ENCODE assay signal across 19 cellular contexts in the genomic region with DNA sequence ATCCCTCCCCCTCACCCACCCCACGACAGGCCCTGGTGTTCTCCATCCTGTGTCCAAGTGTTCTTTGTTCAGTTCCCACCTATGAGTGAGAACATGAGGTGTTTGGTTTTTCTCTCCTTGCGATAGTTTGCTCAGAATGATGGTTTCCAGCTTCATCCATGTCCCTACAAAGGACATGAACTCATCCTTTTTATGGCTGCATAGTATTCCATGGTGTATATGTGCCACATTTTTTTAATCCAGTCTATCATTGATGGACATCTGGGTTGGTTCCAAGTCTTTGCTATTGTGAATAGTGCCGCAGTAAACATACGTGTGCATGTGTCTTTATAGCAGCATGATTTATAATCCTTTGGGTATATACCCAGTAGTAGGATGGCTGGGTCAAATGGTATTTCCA. TPM values are rescaled to one million over a fixed set of nuclear protein-coding genes. Genes with fewer than 3 reads are reported as not detected.
"Had no signal": no experiment of that assay in that cellular context is flagged by ENCODE, and none has a peak within 500 bp of the region (broad histone marks: within the 10 kb centered on the region; RNA-seq: fewer than 3 reads in every experiment).

No MANE protein-coding gene starts in this region.

RNA-seq across cellular contexts. Expression of a gene that starts 16.2 kb away (rescaled TPM):
- total RNA-seq: activated naive CD4-positive, alpha-beta T cell treated with anti-CD3 and anti-CD28 coated beads for 36 hours; activated naive CD4-positive, alpha-beta T cell treated with anti-CD3 and anti-CD28 coated beads, Interleukin-2, amount 50 U/mL, for 72 hours; activated naive CD8-positive, alpha-beta T cell treated with anti-CD3 and anti-CD28 coated beads for 36 hours; activated naive CD8-positive, alpha-beta T cell treated with anti-CD3 and anti-CD28 coated beads, Interleukin-2, amount 10 ng/mL, durations not matched to agents 7 days and 5 days; activated T-cell treated with anti-CD3 and anti-CD28 coated beads, Interleukin-2, amount 50 U/mL, for 72 hours; activated T-helper 1 cell treated with anti-CD3 and anti-CD28 coated beads, Interleukin-12 subunit alpha, Interleukin-12 subunit beta, Interleukin-2, Interleukin-4 antibody, amounts not matched to agents 30 ng/mL and 10 ng/mL and 1 ng/mL, durations not matched to agents 14 hours and 24 hours and 36 hours; activated T-helper 17 cell treated with anti-CD3 and anti-CD28 coated beads, Interleukin-2, amount 50 U/mL, for 72 hours; activated T-helper 2 cell treated with anti-CD3 and anti-CD28 coated beads, Interferon-gamma antibody, Interleukin-2, Interleukin-4, amounts not matched to agents 10 μg/mL and 5 μg/mL and 100 μg/mL, durations not matched to agents 14 hours and 24 hours and 36 hours; astrocyte; cardiac muscle cell had no signal

RNA-seq across cellular contexts. Expression of a gene that starts 26.1 kb away (rescaled TPM):
- total RNA-seq: activated naive CD8-positive, alpha-beta T cell treated with anti-CD3 and anti-CD28 coated beads for 36 hours; activated naive CD8-positive, alpha-beta T cell treated with anti-CD3 and anti-CD28 coated beads, Interleukin-2, amount 10 ng/mL, durations not matched to agents 7 days and 5 days; activated T-cell treated with anti-CD3 and anti-CD28 coated beads, Interleukin-2, amount 50 U/mL, for 72 hours; activated T-helper 17 cell treated with anti-CD3 and anti-CD28 coated beads, Interleukin-2, amount 50 U/mL, for 72 hours; activated T-helper 2 cell treated with anti-CD3 and anti-CD28 coated beads, Interferon-gamma antibody, Interleukin-2, Interleukin-4, amounts not matched to agents 10 μg/mL and 5 μg/mL and 100 μg/mL, durations not matched to agents 14 hours and 24 hours and 36 hours had no signal

RNA-seq across cellular contexts. Expression of a gene that starts 27.1 kb away (rescaled TPM):
- total RNA-seq: activated naive CD4-positive, alpha-beta T cell treated with anti-CD3 and anti-CD28 coated beads for 36 hours; activated naive CD4-positive, alpha-beta T cell treated with anti-CD3 and anti-CD28 coated beads, Interleukin-2, amount 50 U/mL, for 72 hours; activated naive CD8-positive, alpha-beta T cell treated with anti-CD3 and anti-CD28 coated beads for 36 hours; activated naive CD8-positive, alpha-beta T cell treated with anti-CD3 and anti-CD28 coated beads, Interleukin-2, amount 10 ng/mL, durations not matched to agents 7 days and 5 days; activated T-helper 1 cell treated with anti-CD3 and anti-CD28 coated beads, Interleukin-12 subunit alpha, Interleukin-12 subunit beta, Interleukin-2, Interleukin-4 antibody, amounts not matched to agents 30 ng/mL and 10 ng/mL and 1 ng/mL, durations not matched to agents 14 hours and 24 hours and 36 hours; activated T-helper 2 cell treated with anti-CD3 and anti-CD28 coated beads, Interferon-gamma antibody, Interleukin-2, Interleukin-4, amounts not matched to agents 10 μg/mL and 5 μg/mL and 100 μg/mL, durations not matched to agents 14 hours and 24 hours and 36 hours had no signal

RNA-seq across cellular contexts. Expression of a gene that starts 35.6 kb away (rescaled TPM):
- total RNA-seq: activated naive CD4-positive, alpha-beta T cell treated with anti-CD3 and anti-CD28 coated beads for 36 hours; activated naive CD4-positive, alpha-beta T cell treated with anti-CD3 and anti-CD28 coated beads, Interleukin-2, amount 50 U/mL, for 72 hours; activated naive CD8-positive, alpha-beta T cell treated with anti-CD3 and anti-CD28 coated beads for 36 hours; activated naive CD8-positive, alpha-beta T cell treated with anti-CD3 and anti-CD28 coated beads, Interleukin-2, amount 10 ng/mL, durations not matched to agents 7 days and 5 days; activated T-cell treated with anti-CD3 and anti-CD28 coated beads, Interleukin-2, amount 50 U/mL, for 4 hours; activated T-cell treated with anti-CD3 and anti-CD28 coated beads, Interleukin-2, amount 50 U/mL, for 72 hours; activated T-helper 1 cell treated with anti-CD3 and anti-CD28 coated beads, Interleukin-12 subunit alpha, Interleukin-12 subunit beta, Interleukin-2, Interleukin-4 antibody, amounts not matched to agents 30 ng/mL and 10 ng/mL and 1 ng/mL, durations not matched to agents 14 hours and 24 hours and 36 hours; activated T-helper 17 cell treated with anti-CD3 and anti-CD28 coated beads, Interleukin-2, amount 50 U/mL, for 72 hours; activated T-helper 2 cell treated with anti-CD3 and anti-CD28 coated beads, Interferon-gamma antibody, Interleukin-2, Interleukin-4, amounts not matched to agents 10 μg/mL and 5 μg/mL and 100 μg/mL, durations not matched to agents 14 hours and 24 hours and 36 hours; aorta; ascending aorta; astrocyte; body of pancreas; breast epithelium; cardiac muscle cell; cardiac septum; cerebellum; chondrocyte had no signal
- polyA plus RNA-seq: adipose tissue, aorta, cardiac muscle cell had no signal
